In genomic region chr11:86377972-86378371, GRCh38 we compare ENCODE assay signal across 30 cellular contexts.
"Had no signal": no experiment of that assay in that cellular context is flagged by ENCODE, and none has a peak within 500 bp of the region (broad histone marks: within the 10 kb centered on the region; RNA-seq: fewer than 3 reads in every experiment).

No MANE protein-coding gene starts in this region.

- H3K4me3 ChIP-seq: left lung, lower lobe of right lung, pancreas, prostate gland, sigmoid colon, spleen, tibial nerve, uterus had no signal

- H3K36me3 ChIP-seq: left lung, lower lobe of right lung, pancreas, prostate gland, sigmoid colon, spleen, tibial nerve, uterus had no signal

- H3K9me3 Mint-ChIP-seq: immature natural killer cell had no signal

- DNase-seq: hypothalamus; immature natural killer cell; kidney; left colon; left lung; lower lobe of right lung; mammary epithelial cell; mesenchymal stem cell; naive thymus-derived CD8-positive, alpha-beta T cell; nucleus accumbens; pancreas; posterior cingulate gyrus; retina; right cardiac atrium; sigmoid colon; small intestine; spleen; stimulated activated CD4-positive, alpha-beta T cell treated with anti-CD3 and anti-CD28 coated beads, Interleukin-4, amount 100 ng/mL, for 4 hours; stimulated activated CD8-positive, alpha-beta memory T cell treated with anti-CD3 and anti-CD28 coated beads, Interleukin-4, amount 100 ng/mL, for 48 hours; stimulated activated naive CD4-positive, alpha-beta T cell treated with Interleukin-2 at 50 U/mL for 16 hours; stimulated activated naive CD8-positive, alpha-beta T cell treated with anti-CD3 and anti-CD28 coated beads, Interleukin-15, amount 100 ng/mL, for 72 hours; substantia nigra; uterus had no signal

- FAIRE-seq: islet of Langerhans, kidney, pancreas, small intestine had no signal

- H3K27me3 ChIP-seq: left lung, pancreas, sigmoid colon, tibial nerve, uterus had no signal

- H3K4me1 Mint-ChIP-seq: immature natural killer cell; naive thymus-derived CD8-positive, alpha-beta T cell; nephron; stimulated activated memory B cell treated with anti-CD40 and anti-IgM and Interleukin-4, amounts not matched to agents 10 μg/mL and 1 μg/mL and 100 μg/mL, for 72 hours; stimulated activated naive CD8-positive, alpha-beta T cell treated with anti-CD3 and anti-CD28 coated beads, Interleukin-15, amount 100 ng/mL, for 72 hours had no signal

- H3K4me3 Mint-ChIP-seq: immature natural killer cell; naive thymus-derived CD8-positive, alpha-beta T cell; nephron; neural crest cell; stimulated activated memory B cell treated with anti-CD40 and anti-IgM and Interleukin-4, amounts not matched to agents 10 μg/mL and 1 μg/mL and 100 μg/mL, for 72 hours; stimulated activated naive CD8-positive, alpha-beta T cell treated with anti-CD3 and anti-CD28 coated beads, Interleukin-15, amount 100 ng/mL, for 72 hours; type B pancreatic cell had no signal

- H3K27ac ChIP-seq: left lung, lower lobe of right lung, pancreas, prostate gland, sigmoid colon, spleen, tibial nerve, uterus had no signal

- H3K36me3 Mint-ChIP-seq: immature natural killer cell; stimulated activated memory B cell treated with anti-CD40 and anti-IgM and Interleukin-4, amounts not matched to agents 10 μg/mL and 1 μg/mL and 100 μg/mL, for 72 hours had no signal

- H3K27ac Mint-ChIP-seq: immature natural killer cell; naive thymus-derived CD8-positive, alpha-beta T cell; nephron; stimulated activated memory B cell treated with anti-CD40 and anti-IgM and Interleukin-4, amounts not matched to agents 10 μg/mL and 1 μg/mL and 100 μg/mL, for 72 hours; stimulated activated naive CD8-positive, alpha-beta T cell treated with anti-CD3 and anti-CD28 coated beads, Interleukin-15, amount 100 ng/mL, for 72 hours; type B pancreatic cell had no signal

- H3K9me3 ChIP-seq: left lung, lower lobe of right lung, pancreas, prostate gland, sigmoid colon, tibial nerve, uterus had no signal

- H3K4me1 ChIP-seq: left lung, pancreas, prostate gland, sigmoid colon, uterus had no signal

- ATAC-seq: left colon; left lung; lower lobe of right lung; naive thymus-derived CD8-positive, alpha-beta T cell; pancreas; right cardiac atrium; stimulated activated memory B cell treated with anti-CD40 and anti-IgM and Interleukin-4, amounts not matched to agents 10 μg/mL and 1 μg/mL and 100 μg/mL, for 72 hours; stimulated activated naive CD8-positive, alpha-beta T cell treated with anti-CD3 and anti-CD28 coated beads, Interleukin-15, amount 100 ng/mL, for 72 hours had no signal

- H3K27me3 Mint-ChIP-seq: type B pancreatic cell had no signal
